ENCODE assay signal across 23 cellular contexts in genomic region chr2:38533757-38534545, GRCh38.
A peak's percentile ranks its signal among the peaks of the same experiment; 100 is the strongest.
DNase-seq lines count a peak whose midpoint lies in the region; ATAC-seq, FAIRE-seq and TF ChIP-seq lines count a peak whose summit lies in the region.
"Had no signal": no experiment of that assay in that cellular context is flagged by ENCODE, and none has a peak within 500 bp of the region (broad histone marks: within the 10 kb centered on the region; RNA-seq: fewer than 3 reads in every experiment).

No MANE protein-coding gene starts in this region.

- RAD21 ChIA-PET in GM12878 (lab: Charles Lee; ENCODE audit: unreplicated experiment) = interaction anchor here (0.6 to 3.3 kb wide), 9 partner anchors 47 to 318 kb away, joined by 3 to 12 read pairs (median 4); partner anchors contain the start of gene HNRNPLL

- no peaks in the 10 kb centered on the region for H3K9me3 Mint-ChIP-seq in nephron progenitor cell
- H3K9me3 Mint-ChIP-seq in GM23338 = no peaks in the 10 kb centered on the region
- H3K9me3 Mint-ChIP-seq: activated naive CD4-positive, alpha-beta T cell treated with anti-CD3 and anti-CD28 coated beads, Interleukin-2, amount 10 ng/mL, durations not matched to agents 7 days and 5 days; effector memory CD8-positive, alpha-beta T cell; neural crest cell; stimulated activated effector memory CD8-positive, alpha-beta T cell treated with anti-CD3 and anti-CD28 coated beads, Interleukin-12 subunit alpha, Interleukin-12 subunit beta, amount 100 ng/mL, for 72 hours had no signal

- TF ChIP-seq CTCF in GM12878 (IDR thresholded peaks at IDR 0.05 in 2 of 3, conservative IDR thresholded peaks at IDR 0.05 in 1 of 3; ENCODE audit: control insufficient read depth in 2 of 3, extremely low read depth in 1 of 3, insufficient read depth in 1 of 3, low read depth in 3 of 3, low read length in 3 of 3) (no peak), nephron progenitor cell (IDR thresholded peaks at IDR 0.05) (no peak), GM23338 (conservative IDR thresholded peaks at IDR 0.05; ENCODE audit: low read depth in 2 of 2) (no peak)

- no peak overlapping the region for H3K4me3 Mint-ChIP-seq in nephron progenitor cell
- no peak overlapping the region for H3K4me3 Mint-ChIP-seq in GM23338
- H3K4me3 Mint-ChIP-seq: activated naive CD4-positive, alpha-beta T cell treated with anti-CD3 and anti-CD28 coated beads, Interleukin-2, amount 10 ng/mL, durations not matched to agents 7 days and 5 days; effector memory CD8-positive, alpha-beta T cell; stimulated activated effector memory CD8-positive, alpha-beta T cell treated with anti-CD3 and anti-CD28 coated beads, Interleukin-12 subunit alpha, Interleukin-12 subunit beta, amount 100 ng/mL, for 72 hours had no signal

- H4K20me1 ChIP-seq in GM12878 (ENCODE audit: control insufficient read depth, insufficient read depth) (no peaks in the 10 kb centered on the region), GM23338 (replicated peaks; ENCODE audit: insufficient read depth) (no peaks in the 10 kb centered on the region)

- H3K4me3 ChIP-seq in GM12878 (no peak overlapping the region), GM23338 (no peak overlapping the region)
- H3K4me3 ChIP-seq: hepatocyte, tibial nerve had no signal

- in situ Hi-C loops in GM12878 (cut with MboI) = no loop called here

- H3K4me1 ChIP-seq in GM12878 (ENCODE audit: control insufficient read depth, insufficient read depth, low read length) (peaks cover 14% of the 10 kb centered on the region), GM23338 (ENCODE audit: insufficient read depth) (no peaks in the 10 kb centered on the region)

- CTCF ChIA-PET in GM12878 (lab: Yijun Ruan, JAX) = interaction anchor here (0.6 to 5.0 kb wide), 17 partner anchors 11 to 582 kb away, joined by 3 to 27 read pairs (median 4); no protein-coding TSS in a partner anchor

- H3K4me2 ChIP-seq in GM12878 (ENCODE audit: control insufficient read depth, insufficient read depth) (peak overlapping the region; percentile 10; the same call in 1 of the 2 replicates), GM23338 (no peak overlapping the region)
- H3K4me2 ChIP-seq: hepatocyte, KMS-11 had no signal

- H3K36me3 Mint-ChIP-seq in nephron progenitor cell (ENCODE audit: low read depth) = no peaks in the 10 kb centered on the region
- no peaks in the 10 kb centered on the region for H3K36me3 Mint-ChIP-seq in GM23338 (ENCODE audit: low read depth)
- H3K36me3 Mint-ChIP-seq: activated naive CD4-positive, alpha-beta T cell treated with anti-CD3 and anti-CD28 coated beads, Interleukin-2, amount 10 ng/mL, durations not matched to agents 7 days and 5 days; CD14-positive monocyte; stimulated activated effector memory CD8-positive, alpha-beta T cell treated with anti-CD3 and anti-CD28 coated beads, Interleukin-12 subunit alpha, Interleukin-12 subunit beta, amount 100 ng/mL, for 72 hours had no signal

- no peak overlapping the region for H3K9ac ChIP-seq in GM12878 (ENCODE audit: control insufficient read depth, insufficient read depth, low read length)
- H3K9ac ChIP-seq: KMS-11 had no signal

- H3K79me2 ChIP-seq in GM12878 (ENCODE audit: control insufficient read depth, insufficient read depth, low read length) (no peaks in the 10 kb centered on the region), GM23338 (replicated peaks; ENCODE audit: insufficient read depth) (no peaks in the 10 kb centered on the region)
- H3K79me2 ChIP-seq: hepatocyte had no signal

- TF ChIP-seq EP300 in GM12878 (IDR thresholded peaks at IDR 0.05; ENCODE audit: borderline replicate concordance in 1 of 2, control insufficient read depth in 1 of 2, low read depth in 2 of 2, low read length in 2 of 2) = no peak

- FAIRE-seq in GM12878 (lab: Jason Lieb, UNC) = no peak
- FAIRE-seq: H1 had no signal

- H3K36me3 ChIP-seq in GM12878 (ENCODE audit: control insufficient read depth in 2 of 2, insufficient read depth in 2 of 2, low read length in 1 of 2) = no peaks in the 10 kb centered on the region
- H3K36me3 ChIP-seq in GM23338 (ENCODE audit: insufficient read depth) = no peaks in the 10 kb centered on the region
- H3K36me3 ChIP-seq: ascending aorta, tibial nerve had no signal

- no peaks in the 10 kb centered on the region for H3F3A ChIP-seq in GM23338 (replicated peaks; ENCODE audit: low read depth)

- no TSS peak for BruUV-seq in GM12878 (replicated peaks; lab: Mats Ljungman, UMichigan)

- intact Hi-C loops in GM12878 (cut with micrococcal nuclease; ENCODE audit: unreplicated experiment) = no loop called here

- H3K27me3 ChIP-seq in GM12878 (replicated peaks in 1 of 2; ENCODE audit: control insufficient read depth in 2 of 2, insufficient read depth in 2 of 2, low read length in 1 of 2) (no peaks in the 10 kb centered on the region), GM23338 (ENCODE audit: insufficient read depth) (peaks cover 14% of the 10 kb centered on the region)
- H3K27me3 ChIP-seq: ascending aorta, hepatocyte, tibial nerve had no signal

- no peaks in the 10 kb centered on the region for H3K9me2 ChIP-seq in GM23338 (ENCODE audit: insufficient read depth)

- H2AFZ ChIP-seq in GM12878 (ENCODE audit: control insufficient read depth, low read depth, low read length) (peak overlapping the region; percentile 76), GM23338 (no peak overlapping the region)
- H2AFZ ChIP-seq: hepatocyte had no signal

- POLR2A ChIA-PET in GM12878 (lab: Charles Lee) = interaction anchor here (1.0 to 1.4 kb wide), 4 partner anchors 67 to 984 kb away, joined by 3 to 6 read pairs (median 4); partner anchors contain the start of gene SRSF7

- peak overlapping the region; percentile 81 for H3K27ac Mint-ChIP-seq in nephron progenitor cell
- no peak overlapping the region for H3K27ac Mint-ChIP-seq in GM23338
- H3K27ac Mint-ChIP-seq: activated naive CD4-positive, alpha-beta T cell treated with anti-CD3 and anti-CD28 coated beads, Interleukin-2, amount 10 ng/mL, durations not matched to agents 7 days and 5 days; effector memory CD8-positive, alpha-beta T cell; stimulated activated effector memory CD8-positive, alpha-beta T cell treated with anti-CD3 and anti-CD28 coated beads, Interleukin-12 subunit alpha, Interleukin-12 subunit beta, amount 100 ng/mL, for 72 hours had no signal

- 32% methylated on average over 10 of the region's 10 CpGs for WGBS in GM12878 (ENCODE audit: insufficient coverage, insufficient replicate concordance, low lambda C conversion rate, missing lambda C conversion rate)

- no peaks in the 10 kb centered on the region for H3K9me3 ChIP-seq in GM12878 (replicated peaks; ENCODE audit: control insufficient read depth, insufficient read depth, low read length)
- H3K9me3 ChIP-seq: ascending aorta, tibial nerve had no signal

- no peak for TF ChIP-seq POLR2A in GM12878 (IDR thresholded peaks at IDR 0.05; ENCODE audit: low read depth, low read length)

- SMC1A ChIA-PET in GM12878 (lab: Charles Lee; ENCODE audit: uncharacterized antibody, unreplicated experiment) = interaction anchor here (0.6 to 2.4 kb wide), 23 partner anchors 12 to 226 kb away, joined by 3 to 12 read pairs (median 4); no protein-coding TSS in a partner anchor

- no peak for ATAC-seq in GM12878
- ATAC-seq in HG03108 (IDR thresholded peaks at IDR 0.05; ENCODE audit: unreplicated experiment) = no peak
- ATAC-seq in GM23338 = no peak
- ATAC-seq: effector memory CD8-positive, alpha-beta T cell had no signal

- H3K27me3 Mint-ChIP-seq in nephron progenitor cell (ENCODE audit: low read depth, poor library complexity) (peaks cover 15% of the 10 kb centered on the region), GM23338 (ENCODE audit: insufficient read depth, low read depth, poor library complexity) (peaks cover 18% of the 10 kb centered on the region)

- H3K4me1 Mint-ChIP-seq in nephron progenitor cell (peaks cover 34% of the 10 kb centered on the region), GM23338 (peaks cover 11% of the 10 kb centered on the region)

- no peak for TF ChIP-seq RAD21 in GM12878 (IDR thresholded peaks at IDR 0.05; ENCODE audit: insufficient read depth, low read depth, low read length)

- no peak overlapping the region for H3K27ac ChIP-seq in GM12878 (ENCODE audit: control insufficient read depth, insufficient read depth)
- H3K27ac ChIP-seq in GM23338 (ENCODE audit: low read depth) = no peak overlapping the region
- H3K27ac ChIP-seq: ascending aorta, hepatocyte, KMS-11, tibial nerve had no signal

- peak; percentile 34 for DNase-seq in A172 (ENCODE audit: low spot score)
- DNase-seq in M059J (ENCODE audit: low read depth) = peak; percentile 26
- DNase-seq in GM12878 (ENCODE audit: low read depth, low spot score) = no peak
- DNase-seq in nephron progenitor cell = no peak
- DNase-seq in activated T-cell treated with anti-CD3 and anti-CD28 coated beads, Interleukin-2, amount 50 U/mL, for 48 hours = no peak
- no peak for DNase-seq in GM23338 (ENCODE audit: low spot score)
- no peak for DNase-seq in NCI-H226
- DNase-seq: activated naive CD4-positive, alpha-beta T cell treated with anti-CD3 and anti-CD28 coated beads, Interleukin-2, amount 10 ng/mL, durations not matched to agents 7 days and 5 days; activated T-cell treated with anti-CD3 and anti-CD28 coated beads for 4 hours; DMS 273 treated with DMSO at 0.1 percent for 48 hours; effector memory CD8-positive, alpha-beta T cell; kidney glomerular epithelial cell; NCI-H1417 treated with DMSO at 0.1 percent for 48 hours; SW 1271 had no signal

TF ChIP-seq in GM12878, 131 proteins besides CTCF, POLR2A, EP300 and RAD21 (continues in another document):
- TF ChIP-seq HDAC6 (IDR thresholded peaks at IDR 0.05; ENCODE audit: unreplicated experiment) = no peak
- TF ChIP-seq CBFB (IDR thresholded peaks at IDR 0.05; ENCODE audit: low read depth) = no peak
- no peak for TF ChIP-seq ASH2L (IDR thresholded peaks at IDR 0.05; ENCODE audit: borderline replicate concordance, low read depth)
- TF ChIP-seq PAX5 (IDR thresholded peaks at IDR 0.05; ENCODE audit: borderline replicate concordance, low read depth, low read length) = no peak
- no peak for TF ChIP-seq MYB (IDR thresholded peaks at IDR 0.05; ENCODE audit: borderline replicate concordance, low read depth, low read length)
- no peak for TF ChIP-seq RCOR1 (conservative IDR thresholded peaks at IDR 0.05; ENCODE audit: low read depth, low read length)
- no peak for TF ChIP-seq EED (IDR thresholded peaks at IDR 0.05; ENCODE audit: low read depth)
- no peak for TF ChIP-seq SREBF2 (IDR thresholded peaks at IDR 0.05; ENCODE audit: low read length)

TF ChIP-seq in GM23338, 12 proteins besides CTCF, POLR2A, EP300 and RAD21 (continues in another document):
- TF ChIP-seq STAT1 (IDR thresholded peaks at IDR 0.05; ENCODE audit: unreplicated experiment) = no peak

Comparison
In these comparisons a context has a peak if more than half of its experiments do, and no peak if none do; other contexts are left out.
1. DNase-seq: peak in A172 (single experiment) and M059J (single experiment); none in GM12878 (single experiment), nephron progenitor cell (single experiment), activated T-cell treated with anti-CD3 and anti-CD28 coated beads, Interleukin-2, amount 50 U/mL, for 48 hours (0 of 2), GM23338 (single experiment) and NCI-H226 (single experiment).